Comparison of ENCODE assay signal across 8 cellular contexts in the genomic region with DNA sequence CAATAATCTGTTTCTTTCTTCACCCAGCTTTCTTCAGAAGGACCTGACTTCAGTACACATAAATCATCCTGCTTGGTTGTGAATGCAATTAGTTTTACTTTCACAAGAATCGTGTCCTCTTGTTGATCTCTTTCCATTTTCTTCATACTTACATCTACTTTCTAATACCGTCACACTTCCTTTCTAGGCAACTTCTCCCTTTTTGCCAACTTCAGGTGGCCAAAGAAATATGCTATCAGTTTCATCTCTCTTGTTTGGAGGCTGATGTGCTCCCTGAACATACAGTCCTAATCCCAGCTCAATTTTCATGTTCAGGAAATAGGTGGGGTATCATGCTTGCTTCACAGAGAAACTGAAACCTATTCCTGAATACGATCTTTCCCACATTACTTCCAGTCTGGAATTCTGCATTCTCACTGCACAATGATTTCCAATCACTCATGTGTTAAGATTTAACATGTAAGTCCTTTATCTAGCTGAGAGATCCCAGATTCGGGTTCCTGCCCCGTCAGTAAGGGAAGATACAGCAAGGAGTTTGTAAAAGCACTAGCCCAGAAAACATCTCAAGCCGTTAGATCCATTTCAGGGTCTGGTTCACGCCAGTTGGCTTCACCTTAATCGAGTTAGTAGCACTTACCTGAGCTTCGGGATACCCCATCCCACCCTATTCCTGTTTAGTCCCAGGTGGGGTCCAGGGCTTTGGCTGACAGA. TPM values are rescaled to one million over a fixed set of nuclear protein-coding genes. Genes with fewer than 3 reads are reported as not detected.
DNase-seq lines count a peak whose midpoint lies in the region; ATAC-seq and TF ChIP-seq lines count a peak whose summit lies in the region.

No MANE protein-coding gene starts in this region.

- intact Hi-C loops in CD14-positive monocyte (cut with micrococcal nuclease) = loop anchor here in 1 of 2 donors (10.0 kb wide), 1 partner anchor 224 kb away; no protein-coding TSS in a partner anchor

- H3K36me3 Mint-ChIP-seq in CD14-positive monocyte = peaks cover 11 to 21% of the 10 kb centered on the region in 2 donors
- peaks cover 22% of the 10 kb centered on the region for H3K36me3 Mint-ChIP-seq in activated naive CD8-positive, alpha-beta T cell treated with anti-CD3 and anti-CD28 coated beads for 36 hours

- H3K9me3 ChIP-seq in HUES6 (ENCODE audit: control insufficient read depth, insufficient read depth, low read depth, low read length) (no peaks in the 10 kb centered on the region), iPS-20b (ENCODE audit: insufficient read depth, low read depth, low read length) (no peaks in the 10 kb centered on the region), stomach smooth muscle (ENCODE audit: control insufficient read depth in 2 of 2, low read length in 2 of 2) (no peaks in the 10 kb centered on the region)

- H3K27me3 Mint-ChIP-seq in CD14-positive monocyte (ENCODE audit: low read depth in 3 of 3) = no peaks in the 10 kb centered on the region
- no peaks in the 10 kb centered on the region for H3K27me3 Mint-ChIP-seq in activated naive CD8-positive, alpha-beta T cell treated with anti-CD3 and anti-CD28 coated beads for 36 hours

- H3K4me3 ChIP-seq in HUES6 (ENCODE audit: low read depth, low read length) = peak overlapping the region; percentile 82
- peak overlapping the region; percentile 93 for H3K4me3 ChIP-seq in iPS-20b (ENCODE audit: low read length)
- peak overlapping the region; percentile 97 to 98 for H3K4me3 ChIP-seq in stomach smooth muscle (ENCODE audit: low read length in 2 of 2)

- peaks cover 23% of the 10 kb centered on the region for H3K4me1 ChIP-seq in HUES6 (ENCODE audit: control insufficient read depth, insufficient read depth, low read length)
- H3K4me1 ChIP-seq in iPS-20b (ENCODE audit: insufficient read depth, low read length) = peaks cover 17% of the 10 kb centered on the region
- H3K4me1 ChIP-seq in stomach smooth muscle (ENCODE audit: control insufficient read depth, insufficient read depth, low read length) = peaks cover 12% of the 10 kb centered on the region

- no peaks in the 10 kb centered on the region for H3K27me3 ChIP-seq in HUES6 (ENCODE audit: control insufficient read depth, insufficient read depth, low read length)
- no peaks in the 10 kb centered on the region for H3K27me3 ChIP-seq in iPS-20b (ENCODE audit: insufficient read depth, low read length)
- no peaks in the 10 kb centered on the region for H3K27me3 ChIP-seq in stomach smooth muscle (ENCODE audit: control insufficient read depth in 1 of 2, insufficient read depth in 2 of 2, low read length in 2 of 2)

- peaks cover 0 to 3% (median 2%) of the 10 kb centered on the region in 7 donors for H3K9me3 Mint-ChIP-seq in CD14-positive monocyte
- no peaks in the 10 kb centered on the region for H3K9me3 Mint-ChIP-seq in activated naive CD8-positive, alpha-beta T cell treated with anti-CD3 and anti-CD28 coated beads for 36 hours

- peak overlapping the region; percentile 93 to 98 (median 95) for H3K27ac Mint-ChIP-seq in CD14-positive monocyte
- peak overlapping the region; percentile 94 for H3K27ac Mint-ChIP-seq in activated naive CD8-positive, alpha-beta T cell treated with anti-CD3 and anti-CD28 coated beads for 36 hours

- no peak overlapping the region for H3K27ac ChIP-seq in HUES6 (ENCODE audit: low read depth, low read length)
- H3K27ac ChIP-seq in iPS-20b (ENCODE audit: low read length) = no peak overlapping the region
- H3K27ac ChIP-seq in stomach smooth muscle (ENCODE audit: low read length) = peak overlapping the region; percentile 98

- TF ChIP-seq CTCF in CD14-positive monocyte (IDR thresholded peaks at IDR 0.05) = no peak

- H3K4me1 Mint-ChIP-seq in CD14-positive monocyte = peaks cover 51% of the 10 kb centered on the region
- peaks cover 41% of the 10 kb centered on the region for H3K4me1 Mint-ChIP-seq in activated naive CD8-positive, alpha-beta T cell treated with anti-CD3 and anti-CD28 coated beads for 36 hours

- peak overlapping the region; percentile 85 for H3K9ac ChIP-seq in HUES6 (ENCODE audit: low read length)
- peak overlapping the region; percentile 80 for H3K9ac ChIP-seq in iPS-20b (ENCODE audit: low read depth, low read length)
- peak overlapping the region; percentile 91 to 97 for H3K9ac ChIP-seq in stomach smooth muscle (ENCODE audit: low read length in 2 of 2)

- H3K36me3 ChIP-seq in HUES6 (ENCODE audit: control insufficient read depth, insufficient read depth, low read length) (no peaks in the 10 kb centered on the region), iPS-20b (ENCODE audit: insufficient read depth, low read depth, low read length) (no peaks in the 10 kb centered on the region), stomach smooth muscle (ENCODE audit: control insufficient read depth in 2 of 2, insufficient read depth in 2 of 2, low read length in 2 of 2) (peaks cover 0 to 2% of the 10 kb centered on the region in 2 donors)

- H3K4me3 Mint-ChIP-seq in CD14-positive monocyte = peak overlapping the region; percentile 82 to 83
- H3K4me3 Mint-ChIP-seq in activated naive CD8-positive, alpha-beta T cell treated with anti-CD3 and anti-CD28 coated beads for 36 hours = peak overlapping the region; percentile 88

- ATAC-seq in GM21717 (IDR thresholded peaks at IDR 0.05; ENCODE audit: unreplicated experiment) = no peak
- no peak for ATAC-seq in GM21619 (IDR thresholded peaks at IDR 0.05; ENCODE audit: unreplicated experiment)

- no peak for DNase-seq in CD14-positive monocyte (ENCODE audit: low spot score)
- no peak for DNase-seq in activated naive CD8-positive, alpha-beta T cell treated with anti-CD3 and anti-CD28 coated beads for 36 hours
- no peak for DNase-seq in SK-N-DZ (ENCODE audit: low spot score)

RNA-seq across cellular contexts. Expression of gene SLC25A28, which starts 1.0 kb away (rescaled TPM):
- 10 to 100 TPM; 15.4 to 15.5 TPM for polyA plus RNA-seq in CD14-positive monocyte
- 10 to 100 TPM; 51.9 to 54.9 TPM for total RNA-seq in activated naive CD8-positive, alpha-beta T cell treated with anti-CD3 and anti-CD28 coated beads for 36 hours
- polyA plus RNA-seq in SK-N-DZ (2014; cell fraction: cytosol; rRNA removed) = 23.9 and 31.7 TPM in 2 replicates
- 90.3 and 105 TPM in 2 replicates for polyA plus RNA-seq in SK-N-DZ (2014; cell fraction: nucleus; rRNA removed)

RNA-seq across cellular contexts. Expression of gene ENTPD7, which starts 40.1 kb away (rescaled TPM):
- polyA plus RNA-seq in CD14-positive monocyte = 1 to 10 TPM; 2.2 to 2.9 TPM
- 1 to 10 TPM; 4.4 to 5.2 TPM for total RNA-seq in activated naive CD8-positive, alpha-beta T cell treated with anti-CD3 and anti-CD28 coated beads for 36 hours
- polyA plus RNA-seq in SK-N-DZ (2014; cell fraction: cytosol; rRNA removed) = 5.2 and 7.4 TPM in 2 replicates
- polyA plus RNA-seq in SK-N-DZ (2014; cell fraction: nucleus; rRNA removed) = 2.4 and 2.8 TPM in 2 replicates
